ENCODE assay signal across 8 cellular contexts in the genomic region with DNA sequence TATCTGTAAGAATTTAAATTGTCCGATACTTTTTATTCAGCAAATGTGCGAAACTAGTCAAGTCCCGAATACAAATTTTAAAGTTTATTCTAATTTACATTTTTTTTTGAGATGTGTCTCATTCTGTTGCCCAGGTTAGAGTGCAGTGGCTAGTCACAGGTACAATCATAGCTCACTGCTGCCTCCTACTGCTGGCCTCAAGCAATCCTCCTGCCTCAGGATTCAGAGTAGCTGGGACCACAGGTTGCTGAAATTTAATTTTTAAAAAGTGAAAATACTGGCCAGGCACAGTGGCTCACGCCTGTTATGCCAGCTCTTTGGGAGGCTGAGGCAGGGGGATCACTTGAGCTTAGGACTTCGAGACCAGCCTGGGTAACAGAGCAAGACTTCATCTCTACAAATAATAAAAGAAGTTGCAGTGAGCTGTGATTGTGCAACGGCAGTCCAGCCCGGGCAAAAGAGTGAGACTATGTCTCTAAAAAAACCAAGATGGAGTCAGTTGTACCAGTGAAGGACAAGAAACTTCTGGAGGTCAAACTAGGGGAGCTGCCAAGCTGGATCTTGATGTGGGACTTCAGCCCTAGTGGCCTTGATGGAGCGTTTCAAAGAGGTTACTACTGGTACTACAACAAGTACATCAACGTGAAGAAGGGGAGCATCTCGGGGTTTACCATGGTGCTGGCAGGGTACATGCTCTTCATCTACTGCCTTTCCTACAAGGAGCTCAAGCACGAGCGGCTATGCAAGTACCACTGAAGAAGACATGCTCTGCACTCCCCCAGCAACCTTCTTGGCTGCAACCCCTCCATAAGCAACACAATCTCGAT. TPM values are rescaled to one million over a fixed set of nuclear protein-coding genes. Genes with fewer than 3 reads are reported as not detected.
DNase-seq lines count a peak whose midpoint lies in the region; ATAC-seq and TF ChIP-seq lines count a peak whose summit lies in the region.

No MANE protein-coding gene starts in this region.

- TF ChIP-seq RAD21 in SK-N-SH (IDR thresholded peaks at IDR 0.05; ENCODE audit: low read length), result peak; percentile 61

- H3K4me2 ChIP-seq in SK-N-SH, result no peak overlapping the region

- no peaks in the 10 kb centered on the region for H4K20me1 ChIP-seq in SK-N-SH (ENCODE audit: insufficient read depth)

- POLR2A ChIA-PET in SK-N-SH (lab: Yijun Ruan, JAX), result interaction anchor here (0.6 to 2.5 kb wide), 2 partner anchors 15 to 631 kb away, joined by 3 to 15 read pairs; a partner anchor contains a TSS

- 92% methylated on average over 13 of the region's 13 CpGs for WGBS in SK-N-SH (ENCODE audit: low lambda C conversion rate)

- H3K4me1 ChIP-seq in SK-N-SH (ENCODE audit: control insufficient read depth in 1 of 2, insufficient read depth in 2 of 2, low read depth in 1 of 2, low read length in 1 of 2), result peaks cover 4 to 9% of the 10 kb centered on the region in 2 experiments; a peak in 3 of 4 replicates
- peaks cover 9 to 15% of the 10 kb centered on the region in 2 donors for H3K4me1 ChIP-seq in ascending aorta
- H3K4me1 ChIP-seq in lower lobe of right lung, result peaks cover 23% of the 10 kb centered on the region

- H3F3A ChIP-seq in SK-N-SH (replicated peaks; ENCODE audit: insufficient read depth), result no peaks in the 10 kb centered on the region

- H3K9me3 ChIP-seq in SK-N-SH, result no peaks in the 10 kb centered on the region
- no peaks in the 10 kb centered on the region for H3K9me3 ChIP-seq in ascending aorta
- no peaks in the 10 kb centered on the region for H3K9me3 ChIP-seq in lower lobe of right lung

- no peak overlapping the region for H3K4me3 ChIP-seq in SK-N-SH (ENCODE audit: low read depth in 2 of 2, low read length in 1 of 2)
- no peak overlapping the region for H3K4me3 ChIP-seq in ascending aorta
- H3K4me3 ChIP-seq in lower lobe of right lung, result no peak overlapping the region

- H3K36me3 ChIP-seq in SK-N-SH (replicated peaks in 1 of 2; ENCODE audit: control insufficient read depth in 1 of 2, insufficient read depth in 2 of 2, low read length in 1 of 2) (peaks cover 45 to 60% of the 10 kb centered on the region in 2 experiments), ascending aorta (peaks cover 26 to 45% of the 10 kb centered on the region in 2 donors), lower lobe of right lung (peaks cover 61% of the 10 kb centered on the region)

- no peak for TF ChIP-seq EP300 in SK-N-SH (IDR thresholded peaks at IDR 0.05; ENCODE audit: borderline replicate concordance in 1 of 2, low read depth in 1 of 2, low read length in 1 of 2)

- H2AFZ ChIP-seq in SK-N-SH (ENCODE audit: low read depth), result no peak overlapping the region

- peak; percentile 66 to 73 for ATAC-seq in lower lobe of right lung
- ATAC-seq in GM21723 (IDR thresholded peaks at IDR 0.05; ENCODE audit: unreplicated experiment), result no peak
- no peak for ATAC-seq in HG03159 (IDR thresholded peaks at IDR 0.05; ENCODE audit: unreplicated experiment)

- peaks cover 43% of the 10 kb centered on the region for H3K79me2 ChIP-seq in SK-N-SH (ENCODE audit: insufficient read depth)

- no peak overlapping the region for H3K9ac ChIP-seq in SK-N-SH

- no peaks in the 10 kb centered on the region for H3K27me3 ChIP-seq in SK-N-SH (ENCODE audit: insufficient read depth)
- H3K27me3 ChIP-seq in ascending aorta, result no peaks in the 10 kb centered on the region
- H3K27me3 ChIP-seq in lower lobe of right lung (ENCODE audit: low read depth), result no peaks in the 10 kb centered on the region

- CTCF ChIA-PET in SK-N-SH (lab: Yijun Ruan, JAX), result interaction anchor here (0.7 to 6.7 kb wide), 20 partner anchors 12 to 578 kb away, joined by 3 to 76 read pairs (median 5); a partner anchor contains a TSS

- peak; percentile 92 for TF ChIP-seq CTCF in SK-N-SH (IDR thresholded peaks at IDR 0.05)
- TF ChIP-seq CTCF in ascending aorta (IDR thresholded peaks at IDR 0.05), result peak; percentile 23 to 44 (median 24)
- peak; percentile 64 for TF ChIP-seq CTCF in lower lobe of right lung (IDR thresholded peaks at IDR 0.05)

- DNase-seq in NCI-H748 (lab: John Stamatoyannopoulos, UW; ENCODE audit: unreplicated experiment) (peak; percentile 15), NCI-H748 treated with DMSO at 0.1 percent for 48 hours (lab: John Stamatoyannopoulos, UW) (no peak), SK-N-SH (no peak), ascending aorta (ENCODE audit: low spot score in 2 of 2) (no peak), lower lobe of right lung (no peak), NCI-H1105 treated with DMSO at 0.1 percent for 48 hours (lab: John Stamatoyannopoulos, UW) (no peak)

- H3K27ac ChIP-seq in SK-N-SH (ENCODE audit: low read depth in 2 of 2, low read length in 1 of 2) (no peak overlapping the region; a peak in 1 of 4 replicates), ascending aorta (no peak overlapping the region), lower lobe of right lung (no peak overlapping the region)

- no peaks in the 10 kb centered on the region for H3K9me2 ChIP-seq in SK-N-SH

- intact Hi-C loops in ascending aorta (cut with DNase I) (loop anchor here (10.0 kb wide), 1 partner anchor 166 kb away; no protein-coding TSS in a partner anchor), lower lobe of right lung (cut with DNase I) (no loop called here)

TF ChIP-seq in SK-N-SH, 30 proteins besides CTCF, POLR2A, EP300 and RAD21:
- TF ChIP-seq MEF2A (IDR thresholded peaks at IDR 0.05; ENCODE audit: borderline replicate concordance, low read depth), result no peak
- TF ChIP-seq SMC3 (IDR thresholded peaks at IDR 0.05; ENCODE audit: low read depth, low read length), result peak; percentile 73

RNA-seq across cellular contexts. Expression of a gene that starts 5.6 kb away (rescaled TPM):
- 18.0 and 20.1 TPM in 2 replicates for polyA plus RNA-seq in SK-N-SH (2012; rRNA removed)
- 12.7 and 14.4 TPM in 2 replicates for polyA plus RNA-seq in SK-N-SH (2012; cell fraction: cytosol; rRNA removed)
- polyA plus RNA-seq in SK-N-SH (2012; cell fraction: nucleus; rRNA removed), result 65.9 and 91.3 TPM in 2 replicates
- 1.5 TPM for total RNA-seq in ascending aorta
- 12.0 TPM for total RNA-seq in lower lobe of right lung

RNA-seq across cellular contexts. Expression of a gene that starts 14.8 kb away (rescaled TPM):
- 1,642 and 1,870 TPM in 2 replicates for polyA plus RNA-seq in SK-N-SH (2012; rRNA removed)
- polyA plus RNA-seq in SK-N-SH (2012; cell fraction: cytosol; rRNA removed), result 977 and 1,042 TPM in 2 replicates
- 3,803 and 5,284 TPM in 2 replicates for polyA plus RNA-seq in SK-N-SH (2012; cell fraction: nucleus; rRNA removed)
- 564 TPM for total RNA-seq in ascending aorta
- 964 TPM for total RNA-seq in lower lobe of right lung

RNA-seq across cellular contexts. Expression of a gene that starts 15.5 kb away (rescaled TPM):
- 30.8 and 40.1 TPM in 2 replicates for polyA plus RNA-seq in SK-N-SH (2012; rRNA removed)
- polyA plus RNA-seq in SK-N-SH (2012; cell fraction: cytosol; rRNA removed), result 25.2 and 26.1 TPM in 2 replicates
- 96.9 and 165 TPM in 2 replicates for polyA plus RNA-seq in SK-N-SH (2012; cell fraction: nucleus; rRNA removed)
- total RNA-seq in ascending aorta (6.9 TPM), lower lobe of right lung (34.2 TPM)

RNA-seq across cellular contexts. Expression of a gene that starts 42.3 kb away (rescaled TPM):
- polyA plus RNA-seq in SK-N-SH (2012; rRNA removed), result 4.9 and 6.0 TPM in 2 replicates
- polyA plus RNA-seq in SK-N-SH (2012; cell fraction: cytosol; rRNA removed), result 4.8 and 4.9 TPM in 2 replicates
- polyA plus RNA-seq in SK-N-SH (2012; cell fraction: nucleus; rRNA removed), result 7.0 and 12.2 TPM in 2 replicates
- 6.2 TPM for total RNA-seq in ascending aorta
- 19.6 TPM for total RNA-seq in lower lobe of right lung

Comparison
In these comparisons a context has a peak if more than half of its experiments do, and no peak if none do; other contexts are left out.
1. CTCF ChIP-seq: peak in every context shown above with its lines; median percentile 92 in SK-N-SH; 64 in lower lobe of right lung; 24 in ascending aorta.
2. ATAC-seq: peak in lower lobe of right lung (2 of 2); none in GM21723 (single experiment) and HG03159 (single experiment).